In the genomic region with DNA sequence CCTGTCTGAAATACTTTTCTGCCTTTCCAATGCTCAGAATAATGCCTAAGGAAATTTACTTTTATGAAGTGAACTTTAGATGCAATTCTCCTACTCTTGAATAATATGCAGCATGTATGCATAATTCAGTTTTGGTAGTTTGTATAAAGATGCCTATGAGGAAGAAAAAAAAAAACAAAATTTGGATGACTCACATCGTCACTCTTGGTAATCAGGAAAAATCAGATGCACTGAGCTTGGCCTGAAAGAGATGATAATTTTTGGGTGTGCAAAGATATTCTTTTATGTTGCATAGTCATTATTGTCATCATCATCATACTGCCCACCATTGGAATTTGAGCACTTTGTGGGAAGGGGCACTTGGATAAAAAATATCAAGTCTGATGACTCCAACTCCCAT, we compare ENCODE assay signal across 27 cellular contexts.
"Had no signal": no experiment of that assay in that cellular context is flagged by ENCODE, and none has a peak within 500 bp of the region (broad histone marks: within the 10 kb centered on the region; RNA-seq: fewer than 3 reads in every experiment).

No MANE protein-coding gene starts in this region.

- FAIRE-seq: endometrium, endothelial cell of umbilical vein, frontal cortex had no signal

- H3K9me3 ChIP-seq: colonic mucosa, esophagus muscularis mucosa, esophagus squamous epithelium, gastrocnemius medialis, gastroesophageal sphincter, heart left ventricle had no signal

- H3K4me1 ChIP-seq: colonic mucosa, esophagus muscularis mucosa, esophagus squamous epithelium, foreskin keratinocyte, gastrocnemius medialis, gastroesophageal sphincter, heart left ventricle, heart right ventricle had no signal

- H3K4me3 ChIP-seq: colonic mucosa, coronary artery, dorsolateral prefrontal cortex, esophagus muscularis mucosa, esophagus squamous epithelium, gastrocnemius medialis, gastroesophageal sphincter, heart left ventricle, heart right ventricle had no signal

- H3K27ac ChIP-seq: colonic mucosa, coronary artery, dorsolateral prefrontal cortex, epithelial cell of prostate, esophagus muscularis mucosa, esophagus squamous epithelium, foreskin keratinocyte, gastrocnemius medialis, gastroesophageal sphincter, heart left ventricle, heart right ventricle had no signal

- ATAC-seq: effector memory CD8-positive, alpha-beta T cell; esophagus mucosa; foreskin keratinocyte; gastrocnemius medialis; gastroesophageal sphincter; heart left ventricle; heart right ventricle had no signal

- H3K27me3 ChIP-seq: colonic mucosa, dorsolateral prefrontal cortex, esophagus muscularis mucosa, esophagus squamous epithelium, foreskin keratinocyte, gastrocnemius medialis, gastroesophageal sphincter, heart left ventricle, heart right ventricle had no signal

- H3K36me3 ChIP-seq: colonic mucosa, esophagus muscularis mucosa, esophagus squamous epithelium, gastrocnemius medialis, gastroesophageal sphincter, heart left ventricle, heart right ventricle had no signal

- DNase-seq: colonic mucosa; cortex of kidney; dermis blood vessel endothelial cell; dorsolateral prefrontal cortex; effector CD4-positive, alpha-beta T cell; effector CD8-positive, alpha-beta T cell; effector memory CD4-positive, alpha-beta T cell; effector memory CD8-positive, alpha-beta T cell; endodermal cell; erythroblast; esophagus squamous epithelium; foreskin fibroblast; foreskin keratinocyte; foreskin melanocyte; gastrocnemius medialis; glutamatergic neuron; head of caudate nucleus; heart left ventricle; heart right ventricle had no signal
